ENCODE assay signal across 11 cellular contexts in genomic region chr9:133116346-133117231, GRCh38. TPM values are rescaled to one million over a fixed set of nuclear protein-coding genes. Genes with fewer than 3 reads are reported as not detected.
DNase-seq lines count a peak whose midpoint lies in the region; ATAC-seq, FAIRE-seq and TF ChIP-seq lines count a peak whose summit lies in the region.
"Had no signal": no experiment of that assay in that cellular context is flagged by ENCODE, and none has a peak within 500 bp of the region (broad histone marks: within the 10 kb centered on the region; RNA-seq: fewer than 3 reads in every experiment).

No MANE protein-coding gene starts in this region.

- no peaks in the 10 kb centered on the region for H3K27me3 ChIP-seq in effector memory CD4-positive, alpha-beta T cell (replicated peaks; ENCODE audit: control insufficient read depth, insufficient read depth, low read length, poor library complexity, severe bottlenecking)
- no peaks in the 10 kb centered on the region for H3K27me3 ChIP-seq in pancreas

- TF ChIP-seq CTCF in C4-2B (conservative IDR thresholded peaks at IDR 0.05) (no peak), LNCaP clone FGC (IDR thresholded peaks at IDR 0.05; ENCODE audit: control insufficient read depth, extremely low read depth, insufficient read depth) (no peak), pancreas (IDR thresholded peaks at IDR 0.05) (no peak)

- peaks cover 68% of the 10 kb centered on the region for H3K4me1 ChIP-seq in effector memory CD4-positive, alpha-beta T cell (ENCODE audit: control insufficient read depth, insufficient read depth, low read length, poor library complexity, severe bottlenecking)
- peaks cover 26 to 57% (median 46%) of the 10 kb centered on the region in 3 donors for H3K4me1 ChIP-seq in pancreas

- intact Hi-C loops in pancreas (cut with DNase I): no loop called here

- no peak overlapping the region for H3K4me3 ChIP-seq in LNCaP clone FGC (ENCODE audit: low read depth, low read length)
- H3K4me3 ChIP-seq in effector memory CD4-positive, alpha-beta T cell (ENCODE audit: insufficient read depth, low read depth, low read length, poor library complexity, severe bottlenecking): no peak overlapping the region
- no peak overlapping the region for H3K4me3 ChIP-seq in pancreas

- H3K9me3 ChIP-seq in effector memory CD4-positive, alpha-beta T cell (ENCODE audit: control insufficient read depth, low read length): no peaks in the 10 kb centered on the region
- no peaks in the 10 kb centered on the region for H3K9me3 ChIP-seq in pancreas
- H3K9me3 ChIP-seq: Caco-2 had no signal

- 83 to 88% methylated on average over 20 of the region's 20 CpGs for WGBS in pancreas, 2 donors

- DNase-seq in LNCaP clone FGC (ENCODE audit: low read depth) (peak; percentile 68), pancreas (peak in 5 of 6 donors; percentile 20 to 73 (median 52)), globus pallidus (ENCODE audit: low spot score) (no peak), occipital lobe (lab: John Stamatoyannopoulos, UW) (no peak)
- DNase-seq in effector memory CD4-positive, alpha-beta T cell: no peak
- DNase-seq: Caco-2, islet precursor cell, NCI-H1417 had no signal

- peak overlapping the region; percentile 93 for H3K27ac ChIP-seq in C4-2B
- H3K27ac ChIP-seq in effector memory CD4-positive, alpha-beta T cell (ENCODE audit: insufficient read depth, low read length, poor library complexity, severe bottlenecking): peak overlapping the region; percentile 53
- no peak overlapping the region for H3K27ac ChIP-seq in pancreas

- peaks cover 9% of the 10 kb centered on the region for H3K36me3 ChIP-seq in effector memory CD4-positive, alpha-beta T cell (ENCODE audit: control insufficient read depth, insufficient read depth, low read length)
- H3K36me3 ChIP-seq in pancreas: no peaks in the 10 kb centered on the region

- ATAC-seq in pancreas (no peak), GM18498 (IDR thresholded peaks at IDR 0.05; ENCODE audit: unreplicated experiment) (no peak), GM19328 (IDR thresholded peaks at IDR 0.05; ENCODE audit: unreplicated experiment) (no peak)

- FAIRE-seq in pancreas (lab: Jason Lieb, UNC): no peak

RNA-seq across cellular contexts. Expression of gene RALGDS, which starts 4.5 kb away (rescaled TPM):
- total RNA-seq in pancreas (10 to 100 TPM; 16.1 to 31.9 (median 20.3) TPM), occipital lobe (95.8 TPM)
- polyA plus RNA-seq in pancreas: 10 to 100 TPM; 56.0 to 69.7 TPM

RNA-seq across cellular contexts. Expression of gene GBGT1, which starts 47.1 kb away (rescaled TPM):
- total RNA-seq in pancreas (10 to 100 TPM in 1 of 6 donors, 1 to 10 TPM in 5; 1.5 to 11.9 (median 3.1) TPM), occipital lobe (8.1 TPM)
- 1 to 10 TPM; 4.5 to 4.6 TPM for polyA plus RNA-seq in pancreas

RNA-seq across cellular contexts. Expression of gene CEL, which starts 54.8 kb away (rescaled TPM):
- total RNA-seq in pancreas (over 10,000 TPM; 11,290 to 24,413 (median 19,239) TPM), occipital lobe (not detected)
- 1,000 to 10,000 TPM; 2,560 to 4,565 TPM for polyA plus RNA-seq in pancreas

Comparison
In these comparisons a context has a peak if more than half of its experiments do, and no peak if none do; other contexts are left out.
1. H3K27ac ChIP-seq: peak in C4-2B (single experiment) and effector memory CD4-positive, alpha-beta T cell (single experiment); none in pancreas (0 of 4).
2. DNase-seq: peak in LNCaP clone FGC (single experiment) and pancreas (5 of 6); none in effector memory CD4-positive, alpha-beta T cell (0 of 3), globus pallidus (single experiment) and occipital lobe (single experiment).
3. RNA of gene CEL, which starts 54.8 kb away (total RNA-seq): 11,290 to 24,413 TPM in pancreas; not detected in occipital lobe (single experiment); every median in the first group is over 1,000 times any median in the second.